Comparison of ENCODE assay signal across 10 cellular contexts in genomic region chr12:897386-897785, GRCh38.
"Had no signal": no experiment of that assay in that cellular context is flagged by ENCODE, and none has a peak within 500 bp of the region (broad histone marks: within the 10 kb centered on the region; RNA-seq: fewer than 3 reads in every experiment).

No MANE protein-coding gene starts in this region.

- H3K27me3 ChIP-seq: hepatocyte, transverse colon had no signal

- H3K27ac ChIP-seq: hepatocyte, transverse colon had no signal

- ATAC-seq: left ventricle myocardium superior had no signal

- FAIRE-seq: small intestine had no signal

- H3K4me3 ChIP-seq: coronary artery, hepatocyte, transverse colon had no signal

- H3K4me1 ChIP-seq: transverse colon had no signal

- H3K9me3 ChIP-seq: transverse colon had no signal

- DNase-seq: activated CD4-positive, alpha-beta T cell treated with anti-CD3 and anti-CD28 coated beads, Interleukin-2, amount 50 U/mL, for 4 hours; activated T-cell treated with anti-CD3 and anti-CD28 coated beads, Interleukin-2, amount 50 U/mL, for 1 hour; central memory CD4-positive, alpha-beta T cell; erythroblast; left ventricle myocardium superior; right cardiac atrium; small intestine; transverse colon had no signal
